8 cellular contexts compared by ENCODE assay signal in genomic region chr14:89417111-89417468, GRCh38. TPM values are rescaled to one million over a fixed set of nuclear protein-coding genes. Genes with fewer than 3 reads are reported as not detected.
DNase-seq lines count a peak whose midpoint lies in the region; ATAC-seq and TF ChIP-seq lines count a peak whose summit lies in the region.

FOXN3 (minus strand) TSS chr14:89417233; CDS start chr14:89412476, 4,757 bp downstream.

- POLR2A ChIA-PET in activated CD8-positive, alpha-beta memory T cell treated with anti-CD3 and anti-CD28 coated beads for 36 hours (lab: Charles Lee), result interaction anchor here (0.6 to 0.7 kb wide), 3 partner anchors 19 to 165 kb away, joined by 3 to 7 read pairs (median 4); no protein-coding TSS in a partner anchor

- no peaks in the 10 kb centered on the region for H3K27me3 ChIP-seq in CD4-positive, CD25-positive, alpha-beta regulatory T cell (ENCODE audit: control insufficient read depth, insufficient read depth, low read length)
- no peaks in the 10 kb centered on the region for H3K27me3 ChIP-seq in HL-60 (ENCODE audit: insufficient read depth, poor library complexity, severe bottlenecking)
- no peaks in the 10 kb centered on the region for H3K27me3 ChIP-seq in effector memory CD4-positive, alpha-beta T cell (replicated peaks; ENCODE audit: control insufficient read depth, insufficient read depth, low read length, poor library complexity, severe bottlenecking)

- H3K4me1 ChIP-seq in CD4-positive, CD25-positive, alpha-beta regulatory T cell (ENCODE audit: control insufficient read depth, insufficient read depth, low read length, poor library complexity, severe bottlenecking), result peaks cover 18% of the 10 kb centered on the region
- H3K4me1 ChIP-seq in effector memory CD4-positive, alpha-beta T cell (ENCODE audit: control insufficient read depth, insufficient read depth, low read length, poor library complexity, severe bottlenecking), result peaks cover 12% of the 10 kb centered on the region

- ATAC-seq in CD4-positive, CD25-positive, alpha-beta regulatory T cell (ENCODE audit: low read depth in 2 of 2), result peak; percentile 55 to 58
- ATAC-seq in GM19455 (IDR thresholded peaks at IDR 0.05; ENCODE audit: unreplicated experiment), result peak; percentile 49
- peak; percentile 61 for ATAC-seq in memory B cell (ENCODE audit: low read depth)

- no peaks in the 10 kb centered on the region for H3K9me3 Mint-ChIP-seq in CD4-positive, CD25-positive, alpha-beta regulatory T cell
- H3K9me3 Mint-ChIP-seq in memory B cell, result no peaks in the 10 kb centered on the region

- peak within 1 kb of the TSS; percentile 87 for H3K4me3 ChIP-seq in CD4-positive, CD25-positive, alpha-beta regulatory T cell (ENCODE audit: low read depth, low read length)
- H3K4me3 ChIP-seq in HL-60 (replicated peaks; ENCODE audit: insufficient read depth, low read length), result peak within 1 kb of the TSS; percentile 71
- H3K4me3 ChIP-seq in effector memory CD4-positive, alpha-beta T cell (ENCODE audit: insufficient read depth, low read depth, low read length, poor library complexity, severe bottlenecking), result peak within 1 kb of the TSS; percentile 90

- no peak for TF ChIP-seq CTCF in HL-60 (IDR thresholded peaks at IDR 0.05; ENCODE audit: insufficient read depth, low read length)

- no peaks in the 10 kb centered on the region for H3K36me3 ChIP-seq in CD4-positive, CD25-positive, alpha-beta regulatory T cell (ENCODE audit: control insufficient read depth, insufficient read depth, low read length)
- no peaks in the 10 kb centered on the region for H3K36me3 ChIP-seq in effector memory CD4-positive, alpha-beta T cell (ENCODE audit: control insufficient read depth, insufficient read depth, low read length)

- H3K36me3 Mint-ChIP-seq in CD4-positive, CD25-positive, alpha-beta regulatory T cell, result peaks cover 5% of the 10 kb centered on the region
- H3K36me3 Mint-ChIP-seq in memory B cell, result peaks cover 10% of the 10 kb centered on the region

- CTCF ChIA-PET in activated CD8-positive, alpha-beta memory T cell treated with anti-CD3 and anti-CD28 coated beads for 36 hours (lab: Charles Lee), result no interaction called here

- H3K27me3 Mint-ChIP-seq in CD4-positive, CD25-positive, alpha-beta regulatory T cell, result peaks cover 6% of the 10 kb centered on the region
- no peaks in the 10 kb centered on the region for H3K27me3 Mint-ChIP-seq in memory B cell

- H3K9me3 ChIP-seq in CD4-positive, CD25-positive, alpha-beta regulatory T cell (ENCODE audit: control insufficient read depth in 2 of 2, low read length in 2 of 2), result no peaks in the 10 kb centered on the region
- no peaks in the 10 kb centered on the region for H3K9me3 ChIP-seq in effector memory CD4-positive, alpha-beta T cell (ENCODE audit: control insufficient read depth, low read length)

- DNase-seq in CD4-positive, CD25-positive, alpha-beta regulatory T cell, result peak; percentile 78 to 88 (median 80)
- DNase-seq in HL-60 (ENCODE audit: low read depth in 1 of 2, low spot score in 1 of 2) (peak; percentile 74 to 93), NK-92 (lab: John Stamatoyannopoulos, UW; ENCODE audit: unreplicated experiment) (peak; percentile 21), memory B cell (ENCODE audit: low spot score in 2 of 2) (peak; percentile 66 to 83)
- peak; percentile 80 to 82 (median 81) for DNase-seq in effector memory CD4-positive, alpha-beta T cell
- DNase-seq in stimulated activated CD8-positive, alpha-beta memory T cell treated with anti-CD3 and anti-CD28 coated beads, Interleukin-12 subunit alpha, Interleukin-12 subunit beta, amount 100 ng/mL, for 1 hour (ENCODE audit: low read depth), result peak; percentile 81

- peak within 1 kb of the TSS; percentile 70 for H3K27ac ChIP-seq in CD4-positive, CD25-positive, alpha-beta regulatory T cell (ENCODE audit: insufficient read depth, low read length, poor library complexity, severe bottlenecking)
- H3K27ac ChIP-seq in HL-60 (replicated peaks), result peak within 1 kb of the TSS; percentile 89
- peak within 1 kb of the TSS; percentile 71 for H3K27ac ChIP-seq in effector memory CD4-positive, alpha-beta T cell (ENCODE audit: insufficient read depth, low read length, poor library complexity, severe bottlenecking)

- peak within 1 kb of the TSS; percentile 90 to 99 (median 95) for H3K4me3 Mint-ChIP-seq in CD4-positive, CD25-positive, alpha-beta regulatory T cell
- peak within 1 kb of the TSS; percentile 89 for H3K4me3 Mint-ChIP-seq in memory B cell

- H3K27ac Mint-ChIP-seq in CD4-positive, CD25-positive, alpha-beta regulatory T cell, result peak within 1 kb of the TSS; percentile 94 to 95 (median 94)
- peak within 1 kb of the TSS; percentile 91 for H3K27ac Mint-ChIP-seq in memory B cell

- H3K4me1 Mint-ChIP-seq in CD4-positive, CD25-positive, alpha-beta regulatory T cell, result peaks cover 13 to 65% (median 41%) of the 10 kb centered on the region in 4 donors
- peaks cover 21% of the 10 kb centered on the region for H3K4me1 Mint-ChIP-seq in memory B cell

RNA-seq across cellular contexts. Expression of gene FOXN3, which starts in this region (rescaled TPM):
- total RNA-seq in CD4-positive, CD25-positive, alpha-beta regulatory T cell, result 203 TPM
- polyA plus RNA-seq in CD4-positive, CD25-positive, alpha-beta regulatory T cell, result 100 to 1,000 TPM; 108 to 126 (median 110) TPM
- 10 to 100 TPM; 68.3 to 80.8 TPM for total RNA-seq in activated CD8-positive, alpha-beta memory T cell treated with anti-CD3 and anti-CD28 coated beads for 36 hours

Comparison
In these comparisons a context has a peak if more than half of its experiments do, and no peak if none do; other contexts are left out.
1. Peak in every context shown above with its lines: DNase-seq, ATAC-seq, H3K4me3 ChIP-seq and H3K27ac ChIP-seq.
2. DNase-seq: peak in every context shown above with its lines; median percentile 84 in HL-60; 81 in effector memory CD4-positive, alpha-beta T cell; 81 in stimulated activated CD8-positive, alpha-beta memory T cell treated with anti-CD3 and anti-CD28 coated beads, Interleukin-12 subunit alpha, Interleukin-12 subunit beta, amount 100 ng/mL, for 1 hour; 80 in CD4-positive, CD25-positive, alpha-beta regulatory T cell; 74 in memory B cell; 21 in NK-92.